Comparison of ENCODE assay signal across 22 cellular contexts in the genomic region with DNA sequence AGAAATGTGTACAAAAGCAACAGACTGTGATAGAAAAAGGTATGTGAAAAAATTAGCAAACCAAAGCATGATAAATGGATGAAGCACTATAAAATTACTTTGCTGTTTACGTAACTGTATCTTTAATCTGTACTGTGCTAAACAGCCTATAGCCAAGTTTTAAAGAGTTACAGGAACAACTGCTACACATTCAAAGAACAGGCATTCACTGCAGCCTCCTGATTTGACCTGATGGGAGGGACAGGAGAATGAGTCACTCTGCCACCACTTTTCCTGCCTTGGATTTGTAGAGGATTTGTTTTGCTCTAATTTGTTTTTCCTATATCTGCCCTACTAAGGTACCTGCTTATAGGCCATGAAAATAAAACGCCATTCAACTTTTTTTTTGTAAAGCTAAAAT.
DNase-seq lines count a peak whose midpoint lies in the region; ATAC-seq and TF ChIP-seq lines count a peak whose summit lies in the region.
"Had no signal": no experiment of that assay in that cellular context is flagged by ENCODE, and none has a peak within 500 bp of the region (broad histone marks: within the 10 kb centered on the region; RNA-seq: fewer than 3 reads in every experiment).

No MANE protein-coding gene starts in this region.

- no peaks in the 10 kb centered on the region for H3K9me3 Mint-ChIP-seq in CD8-positive, alpha-beta memory T cell
- no peaks in the 10 kb centered on the region for H3K9me3 Mint-ChIP-seq in Caco-2 (ENCODE audit: unreplicated experiment)
- H3K9me3 Mint-ChIP-seq: activated naive CD4-positive, alpha-beta T cell treated with anti-CD3 and anti-CD28 coated beads, Interleukin-2, amount 10 ng/mL, durations not matched to agents 7 days and 5 days; stimulated activated naive CD8-positive, alpha-beta T cell treated with anti-CD3 and anti-CD28 coated beads, Interleukin-15, amount 100 ng/mL, for 72 hours had no signal

- peaks cover 4 to 22% (median 12%) of the 10 kb centered on the region in 3 donors for H3K4me1 Mint-ChIP-seq in CD8-positive, alpha-beta memory T cell
- peaks cover 11% of the 10 kb centered on the region for H3K4me1 Mint-ChIP-seq in Caco-2 (ENCODE audit: low read depth, unreplicated experiment)
- H3K4me1 Mint-ChIP-seq: activated naive CD4-positive, alpha-beta T cell treated with anti-CD3 and anti-CD28 coated beads, Interleukin-2, amount 10 ng/mL, durations not matched to agents 7 days and 5 days; stimulated activated naive CD8-positive, alpha-beta T cell treated with anti-CD3 and anti-CD28 coated beads, Interleukin-15, amount 100 ng/mL, for 72 hours had no signal

- ATAC-seq in HG02870 (IDR thresholded peaks at IDR 0.05; ENCODE audit: unreplicated experiment): no peak
- ATAC-seq: activated CD4-positive, CD25-positive, alpha-beta regulatory T cell treated with anti-CD3 and anti-CD28 coated beads, Interleukin-2, amount 50 U/mL, for 24 hours; HepG2; stimulated activated naive CD8-positive, alpha-beta T cell treated with anti-CD3 and anti-CD28 coated beads, Interleukin-15, amount 100 ng/mL, for 72 hours had no signal

- H3K36me3 Mint-ChIP-seq in CD8-positive, alpha-beta memory T cell: no peaks in the 10 kb centered on the region
- H3K36me3 Mint-ChIP-seq in Caco-2 (ENCODE audit: insufficient read depth, unreplicated experiment): no peaks in the 10 kb centered on the region
- H3K36me3 Mint-ChIP-seq: activated naive CD4-positive, alpha-beta T cell treated with anti-CD3 and anti-CD28 coated beads, Interleukin-2, amount 10 ng/mL, durations not matched to agents 7 days and 5 days; naive thymus-derived CD4-positive, alpha-beta T cell had no signal

- 86% methylated on average over 2 of the region's 2 CpGs for WGBS in mammary epithelial cell (ENCODE audit: low coverage, missing lambda C conversion rate)
- 60% methylated on average over 1 of the region's 2 CpGs for WGBS in mesenchymal stem cell

- no peak overlapping the region for H3K4me3 ChIP-seq in CD8-positive, alpha-beta memory T cell (ENCODE audit: low read length)
- no peak overlapping the region for H3K4me3 ChIP-seq in mammary epithelial cell (replicated peaks in 1 of 3; ENCODE audit: insufficient read depth in 1 of 3, low read depth in 2 of 3, low read length in 3 of 3)
- H3K4me3 ChIP-seq in mesenchymal stem cell (ENCODE audit: insufficient read depth in 1 of 2, low read depth in 1 of 2, low read length in 2 of 2): no peak overlapping the region
- H3K4me3 ChIP-seq in Caco-2 (ENCODE audit: low read depth, low read length): no peak overlapping the region
- H3K4me3 ChIP-seq in uterus: no peak overlapping the region
- H3K4me3 ChIP-seq: prostate gland had no signal

- no peak for DNase-seq in CD8-positive, alpha-beta memory T cell
- peak; percentile 84 for DNase-seq in LHCN-M2 (ENCODE audit: low read depth)
- peak; percentile 37 for DNase-seq in mammary epithelial cell
- peak; percentile 67 for DNase-seq in mesenchymal stem cell
- no peak for DNase-seq in Caco-2
- DNase-seq in T-helper 1 cell: no peak
- no peak for DNase-seq in uterus
- DNase-seq: activated naive CD4-positive, alpha-beta T cell treated with anti-CD3 and anti-CD28 coated beads, Interleukin-2, amount 10 ng/mL, durations not matched to agents 7 days and 5 days; AML-193; DMS153; effector CD8-positive, alpha-beta T cell; MV-4-11; naive thymus-derived CD4-positive, alpha-beta T cell; NCI-H2107; NCI-H82; RPMI8226; stimulated activated naive CD8-positive, alpha-beta T cell treated with anti-CD3 and anti-CD28 coated beads, Interleukin-15, amount 100 ng/mL, for 72 hours had no signal

- no peak overlapping the region for H3K14ac ChIP-seq in mesenchymal stem cell (ENCODE audit: low read length in 2 of 2)

- H3K79me1 ChIP-seq in mesenchymal stem cell (replicated peaks; ENCODE audit: low read length, poor library complexity, severe bottlenecking): no peaks in the 10 kb centered on the region

- H3K9me3 ChIP-seq in CD8-positive, alpha-beta memory T cell (ENCODE audit: low read length): no peaks in the 10 kb centered on the region
- H3K9me3 ChIP-seq in mammary epithelial cell (replicated peaks; ENCODE audit: insufficient read depth, low read length): no peaks in the 10 kb centered on the region
- peaks cover 4% of the 10 kb centered on the region for H3K9me3 ChIP-seq in mesenchymal stem cell (ENCODE audit: control insufficient read depth, low read length)
- no peaks in the 10 kb centered on the region for H3K9me3 ChIP-seq in Caco-2
- H3K9me3 ChIP-seq in uterus: no peaks in the 10 kb centered on the region
- H3K9me3 ChIP-seq: prostate gland had no signal

- H2BK15ac ChIP-seq in mesenchymal stem cell (ENCODE audit: low read depth, poor library complexity, severe bottlenecking): no peak overlapping the region

- in situ Hi-C loops in mammary epithelial cell (cut with MboI; ENCODE audit: low sequenced_read_pairs in 2 of 2): no loop called here

- H3K18ac ChIP-seq in mesenchymal stem cell (ENCODE audit: low read depth in 1 of 2, low read length in 2 of 2): no peak overlapping the region

- H3K4ac ChIP-seq in mesenchymal stem cell (ENCODE audit: low read depth in 1 of 2, low read length in 2 of 2): no peak overlapping the region

- no peak overlapping the region for H3K4me3 Mint-ChIP-seq in CD8-positive, alpha-beta memory T cell
- no peak overlapping the region for H3K4me3 Mint-ChIP-seq in Caco-2 (ENCODE audit: unreplicated experiment)
- H3K4me3 Mint-ChIP-seq: activated naive CD4-positive, alpha-beta T cell treated with anti-CD3 and anti-CD28 coated beads, Interleukin-2, amount 10 ng/mL, durations not matched to agents 7 days and 5 days; brain; stimulated activated naive CD8-positive, alpha-beta T cell treated with anti-CD3 and anti-CD28 coated beads, Interleukin-15, amount 100 ng/mL, for 72 hours had no signal

- no TSS peak for BruUV-seq in mammary epithelial cell (replicated peaks; lab: Mats Ljungman, UMichigan)
- BruUV-seq in Caco-2 (replicated peaks; lab: Mats Ljungman, UMichigan): no TSS peak

- TF ChIP-seq POLR2A in uterus (IDR thresholded peaks at IDR 0.05): no peak

- no peak overlapping the region for H2BK5ac ChIP-seq in mesenchymal stem cell (ENCODE audit: low read depth, low read length, poor library complexity, severe bottlenecking)

- H3K9ac ChIP-seq in mammary epithelial cell (ENCODE audit: insufficient read depth, low read length) (no peak overlapping the region), mesenchymal stem cell (ENCODE audit: low read length) (no peak overlapping the region)

- H3K27ac Mint-ChIP-seq in CD8-positive, alpha-beta memory T cell: peak overlapping the region in 7 of 8 donors; percentile 6 to 98 (median 62)
- H3K27ac Mint-ChIP-seq in Caco-2 (ENCODE audit: unreplicated experiment): no peak overlapping the region
- H3K27ac Mint-ChIP-seq: activated naive CD4-positive, alpha-beta T cell treated with anti-CD3 and anti-CD28 coated beads, Interleukin-2, amount 10 ng/mL, durations not matched to agents 7 days and 5 days; naive thymus-derived CD4-positive, alpha-beta T cell; stimulated activated naive CD8-positive, alpha-beta T cell treated with anti-CD3 and anti-CD28 coated beads, Interleukin-15, amount 100 ng/mL, for 72 hours had no signal

- intact Hi-C loops in mammary epithelial cell (cut with micrococcal nuclease): no loop called here
- intact Hi-C loops in Caco-2 (cut with micrococcal nuclease; ENCODE audit: unreplicated experiment): no loop called here
- intact Hi-C loops in uterus (cut with DNase I; ENCODE audit: low total_unique reads): no loop called here

- H2AFZ ChIP-seq in mammary epithelial cell (ENCODE audit: low read depth, low read length) (no peak overlapping the region), mesenchymal stem cell (ENCODE audit: low read depth, low read length) (no peak overlapping the region)

- H3K27me3 Mint-ChIP-seq in CD8-positive, alpha-beta memory T cell: peaks cover 4 to 7% of the 10 kb centered on the region in 2 donors
- H3K27me3 Mint-ChIP-seq in Caco-2 (ENCODE audit: insufficient read depth, unreplicated experiment): no peaks in the 10 kb centered on the region
- H3K27me3 Mint-ChIP-seq: activated naive CD4-positive, alpha-beta T cell treated with anti-CD3 and anti-CD28 coated beads, Interleukin-2, amount 10 ng/mL, durations not matched to agents 7 days and 5 days; brain; stimulated activated naive CD8-positive, alpha-beta T cell treated with anti-CD3 and anti-CD28 coated beads, Interleukin-15, amount 100 ng/mL, for 72 hours had no signal

- H4K20me1 ChIP-seq in mammary epithelial cell (ENCODE audit: insufficient read depth, low read length): no peaks in the 10 kb centered on the region

- no peaks in the 10 kb centered on the region for H3K4me1 ChIP-seq in CD8-positive, alpha-beta memory T cell (ENCODE audit: insufficient read depth, low read length)
- peaks cover 35% of the 10 kb centered on the region for H3K4me1 ChIP-seq in mammary epithelial cell (ENCODE audit: insufficient read depth, low read length)
- H3K4me1 ChIP-seq in mesenchymal stem cell (ENCODE audit: control insufficient read depth, insufficient read depth, low read depth, low read length): peaks cover 19% of the 10 kb centered on the region
- H3K4me1 ChIP-seq in Caco-2: no peaks in the 10 kb centered on the region; the same call in 1 of the 2 replicates
- no peaks in the 10 kb centered on the region for H3K4me1 ChIP-seq in uterus
- H3K4me1 ChIP-seq: prostate gland had no signal

- TF ChIP-seq CTCF in mammary epithelial cell (conservative IDR thresholded peaks at IDR 0.05 in 1 of 2, IDR thresholded peaks at IDR 0.05 in 1 of 2; ENCODE audit: extremely low read depth in 1 of 2, insufficient read depth in 1 of 2, low read depth in 1 of 2, low read length in 2 of 2) (no peak), Caco-2 (IDR thresholded peaks at IDR 0.05; ENCODE audit: insufficient read depth in 1 of 2, low read depth in 1 of 2, low read length in 1 of 2, severe bottlenecking in 1 of 2, unreplicated experiment in 1 of 2) (no peak), uterus (IDR thresholded peaks at IDR 0.05) (no peak)

- H3K23ac ChIP-seq in mesenchymal stem cell (ENCODE audit: low read length in 2 of 2): no peak overlapping the region

- CTCF ChIA-PET in CD8-positive, alpha-beta memory T cell (lab: Charles Lee): no interaction called here
- CTCF ChIA-PET in mammary epithelial cell (lab: Charles Lee; ENCODE audit: low non-redundant PET) (no interaction called here), Caco-2 (lab: Charles Lee) (no interaction called here)

- H2BK120ac ChIP-seq in mesenchymal stem cell (ENCODE audit: low read depth, low read length): no peak overlapping the region

- POLR2A ChIA-PET in CD8-positive, alpha-beta memory T cell (lab: Charles Lee): no interaction called here
- POLR2A ChIA-PET in Caco-2 (lab: Charles Lee): no interaction called here

- H3K4me2 ChIP-seq in mammary epithelial cell (ENCODE audit: insufficient read depth, low read depth, low read length) (no peak overlapping the region), mesenchymal stem cell (ENCODE audit: low read length, poor library complexity, severe bottlenecking) (no peak overlapping the region)

- H3K79me2 ChIP-seq in mammary epithelial cell (ENCODE audit: insufficient read depth, low read length): no peaks in the 10 kb centered on the region

- no peak overlapping the region for H4K91ac ChIP-seq in mesenchymal stem cell (ENCODE audit: low read length)

- H2AK5ac ChIP-seq in mesenchymal stem cell (ENCODE audit: low read length, severe bottlenecking): no peak overlapping the region

- H3K27me3 ChIP-seq in CD8-positive, alpha-beta memory T cell (ENCODE audit: insufficient read depth, low read length, poor library complexity, severe bottlenecking): no peaks in the 10 kb centered on the region
- H3K27me3 ChIP-seq in mammary epithelial cell (ENCODE audit: insufficient read depth, low read length) (no peaks in the 10 kb centered on the region), mesenchymal stem cell (ENCODE audit: control insufficient read depth in 1 of 2, insufficient read depth in 1 of 2, low read length in 2 of 2) (no peaks in the 10 kb centered on the region), Caco-2 (replicated peaks; ENCODE audit: control insufficient read depth, insufficient read depth, low read length) (no peaks in the 10 kb centered on the region), uterus (no peaks in the 10 kb centered on the region)

- H3K36me3 ChIP-seq in CD8-positive, alpha-beta memory T cell (ENCODE audit: insufficient read depth, low read length): no peaks in the 10 kb centered on the region
- H3K36me3 ChIP-seq in mammary epithelial cell (ENCODE audit: insufficient read depth, low read length): no peaks in the 10 kb centered on the region
- peaks cover 4 to 83% of the 10 kb centered on the region in 2 experiments for H3K36me3 ChIP-seq in mesenchymal stem cell (ENCODE audit: control insufficient read depth in 1 of 2, insufficient read depth in 2 of 2, low read depth in 1 of 2, low read length in 2 of 2)
- no peaks in the 10 kb centered on the region for H3K36me3 ChIP-seq in Caco-2 (ENCODE audit: control insufficient read depth, insufficient read depth, low read length)
- H3K36me3 ChIP-seq in uterus: no peaks in the 10 kb centered on the region
- H3K36me3 ChIP-seq: prostate gland had no signal

- H3K27ac ChIP-seq in CD8-positive, alpha-beta memory T cell (ENCODE audit: low read depth, low read length): no peak overlapping the region
- H3K27ac ChIP-seq in mammary epithelial cell (ENCODE audit: insufficient read depth, low read depth, low read length) (no peak overlapping the region), mesenchymal stem cell (ENCODE audit: low read length, poor library complexity, severe bottlenecking) (peak overlapping the region; percentile 38), uterus (no peak overlapping the region)
- H3K27ac ChIP-seq: prostate gland had no signal

- dilution Hi-C loops in mammary epithelial cell (cut with HindIII; ENCODE audit: low sequenced_read_pairs): no loop called here

- no peak overlapping the region for H2BK12ac ChIP-seq in mesenchymal stem cell (ENCODE audit: low read length in 2 of 2)

- H4K8ac ChIP-seq in mesenchymal stem cell (ENCODE audit: low read length): no peak overlapping the region

Comparison
In these comparisons a context has a peak if more than half of its experiments do, and no peak if none do; other contexts are left out.
1. DNase-seq: peak in LHCN-M2 (single experiment), mammary epithelial cell (single experiment) and mesenchymal stem cell (single experiment); none in CD8-positive, alpha-beta memory T cell (0 of 5), Caco-2 (0 of 2), T-helper 1 cell (0 of 5) and uterus (0 of 2).